Comparison of ENCODE assay signal across 8 cellular contexts in genomic region chr3:87333393-87333892, GRCh38. TPM values are rescaled to one million over a fixed set of nuclear protein-coding genes. Genes with fewer than 3 reads are reported as not detected.
A peak's percentile ranks its signal among the peaks of the same experiment; 100 is the strongest.
DNase-seq lines count a peak whose midpoint lies in the region; ATAC-seq and TF ChIP-seq lines count a peak whose summit lies in the region.

No MANE protein-coding gene starts in this region.

- no peak overlapping the region for H3K4me2 ChIP-seq in IMR-90 (ENCODE audit: low read depth, low read length)

- H2AFZ ChIP-seq in IMR-90 (replicated peaks; ENCODE audit: low read length, poor library complexity): no peak overlapping the region

- no peak for TF ChIP-seq RAD21 in IMR-90 (IDR thresholded peaks at IDR 0.05; ENCODE audit: low read length)

- no peak overlapping the region for H3K23ac ChIP-seq in IMR-90 (ENCODE audit: low read depth, low read length)

- H3K4ac ChIP-seq in IMR-90 (ENCODE audit: low read depth, low read length): no peak overlapping the region

- H2AK9ac ChIP-seq in IMR-90 (replicated peaks; ENCODE audit: low read depth, low read length, poor library complexity): no peak overlapping the region

- H4K8ac ChIP-seq in IMR-90 (ENCODE audit: low read depth in 2 of 2, low read length in 2 of 2): no peak overlapping the region

- TF ChIP-seq POLR2A in IMR-90 (IDR thresholded peaks at IDR 0.05; ENCODE audit: low read depth, low read length) (no peak), breast epithelium (IDR thresholded peaks at IDR 0.05) (no peak)

- no peak overlapping the region for H2BK5ac ChIP-seq in IMR-90 (ENCODE audit: low read depth, low read length, poor library complexity, severe bottlenecking)

- no peak overlapping the region for H2BK120ac ChIP-seq in IMR-90 (ENCODE audit: low read depth, low read length)

- no peak overlapping the region for H3K9ac ChIP-seq in IMR-90 (ENCODE audit: low read depth, low read length)

- no peak for DNase-seq in activated T-cell treated with anti-CD3 and anti-CD28 coated beads, Interleukin-2, amount 50 U/mL, for 4 hours
- no peak for DNase-seq in activated T-cell treated with anti-CD3 and anti-CD28 coated beads for 4 hours
- DNase-seq in IMR-90: peak; percentile 80
- DNase-seq in breast epithelium (ENCODE audit: low spot score in 2 of 2): no peak
- DNase-seq in stimulated activated effector memory CD8-positive, alpha-beta T cell treated with anti-CD3 and anti-CD28 coated beads, Interleukin-12 subunit alpha, Interleukin-12 subunit beta, amount 100 ng/mL, for 72 hours (ENCODE audit: low spot score in 2 of 2): no peak
- no peak for DNase-seq in NCI-H2227 (lab: John Stamatoyannopoulos, UW; ENCODE audit: unreplicated experiment)
- no peak for DNase-seq in omental fat pad (ENCODE audit: low spot score)
- DNase-seq in GM19238 (ENCODE audit: insufficient read length, low spot score): no peak

- H3K14ac ChIP-seq in IMR-90 (replicated peaks; ENCODE audit: low read depth, low read length): no peak overlapping the region

- no peaks in the 10 kb centered on the region for H3K4me1 ChIP-seq in IMR-90 (ENCODE audit: control insufficient read depth, insufficient read depth, low read length)
- H3K4me1 ChIP-seq in breast epithelium: no peaks in the 10 kb centered on the region

- CTCF ChIA-PET in IMR-90 (lab: Yijun Ruan, JAX): interaction anchor here (1.2 kb wide), 1 partner anchor 14 kb away, joined by 4 read pairs; no protein-coding TSS in a partner anchor

- peak overlapping the region; percentile 81 for H3K27ac Mint-ChIP-seq in stimulated activated effector memory CD8-positive, alpha-beta T cell treated with anti-CD3 and anti-CD28 coated beads, Interleukin-12 subunit alpha, Interleukin-12 subunit beta, amount 100 ng/mL, for 72 hours

- H3K9me1 ChIP-seq in IMR-90 (ENCODE audit: insufficient read depth, low read length): no peaks in the 10 kb centered on the region

- intact Hi-C loops in IMR-90 (cut with micrococcal nuclease) (no loop called here), breast epithelium (cut with DNase I; ENCODE audit: low total_unique reads) (no loop called here)

- no peaks in the 10 kb centered on the region for H3K9me3 Mint-ChIP-seq in activated T-cell treated with anti-CD3 and anti-CD28 coated beads, Interleukin-2, amount 50 U/mL, for 4 hours
- H3K9me3 Mint-ChIP-seq in stimulated activated effector memory CD8-positive, alpha-beta T cell treated with anti-CD3 and anti-CD28 coated beads, Interleukin-12 subunit alpha, Interleukin-12 subunit beta, amount 100 ng/mL, for 72 hours: no peaks in the 10 kb centered on the region

- no peak overlapping the region for H2AK5ac ChIP-seq in IMR-90 (ENCODE audit: low read depth, low read length)

- H3K27me3 ChIP-seq in IMR-90 (ENCODE audit: control insufficient read depth, insufficient read depth, low read length) (no peaks in the 10 kb centered on the region), breast epithelium (no peaks in the 10 kb centered on the region)

- no peak overlapping the region for H4K5ac ChIP-seq in IMR-90 (ENCODE audit: low read depth, low read length)

- in situ Hi-C loops in IMR-90 (cut with MboI; ENCODE audit: low sequenced_read_pairs): no loop called here

- dilution Hi-C loops in IMR-90 (cut with HindIII; ENCODE audit: low sequenced_read_pairs, unreplicated experiment): no loop called here

- H3K4me1 Mint-ChIP-seq in activated T-cell treated with anti-CD3 and anti-CD28 coated beads, Interleukin-2, amount 50 U/mL, for 4 hours (ENCODE audit: low read depth): peaks cover 17% of the 10 kb centered on the region
- peaks cover 17% of the 10 kb centered on the region for H3K4me1 Mint-ChIP-seq in stimulated activated effector memory CD8-positive, alpha-beta T cell treated with anti-CD3 and anti-CD28 coated beads, Interleukin-12 subunit alpha, Interleukin-12 subunit beta, amount 100 ng/mL, for 72 hours

- H3K4me3 ChIP-seq in IMR-90 (ENCODE audit: insufficient read depth, low read depth, low read length) (no peak overlapping the region), breast epithelium (no peak overlapping the region)

- no peak overlapping the region for H2BK20ac ChIP-seq in IMR-90 (ENCODE audit: low read depth, low read length)

- TF ChIP-seq CTCF in IMR-90 (conservative IDR thresholded peaks at IDR 0.05; ENCODE audit: low read depth, low read length) (no peak), breast epithelium (IDR thresholded peaks at IDR 0.05) (no peak), omental fat pad (IDR thresholded peaks at IDR 0.05) (no peak)

- H3K79me1 ChIP-seq in IMR-90 (ENCODE audit: low read depth in 1 of 2, low read length in 2 of 2): no peaks in the 10 kb centered on the region

- no peaks in the 10 kb centered on the region for H3K36me3 ChIP-seq in IMR-90 (ENCODE audit: control insufficient read depth, insufficient read depth, low read length)
- no peaks in the 10 kb centered on the region for H3K36me3 ChIP-seq in breast epithelium

- BruUV-seq in IMR-90 (replicated peaks; lab: Mats Ljungman, UMichigan): no TSS peak

- H3K4me3 Mint-ChIP-seq in activated T-cell treated with anti-CD3 and anti-CD28 coated beads, Interleukin-2, amount 50 U/mL, for 4 hours: no peak overlapping the region
- H3K4me3 Mint-ChIP-seq in stimulated activated effector memory CD8-positive, alpha-beta T cell treated with anti-CD3 and anti-CD28 coated beads, Interleukin-12 subunit alpha, Interleukin-12 subunit beta, amount 100 ng/mL, for 72 hours: peak overlapping the region; percentile 56

- H3K27ac ChIP-seq in IMR-90 (ENCODE audit: insufficient read depth, low read length) (no peak overlapping the region), breast epithelium (peak overlapping the region; percentile 4 to 30)

- no peak overlapping the region for H2BK15ac ChIP-seq in IMR-90 (ENCODE audit: low read depth, low read length)

- peak; percentile 91 to 97 for ATAC-seq in activated T-cell treated with anti-CD3 and anti-CD28 coated beads, Interleukin-2, amount 50 U/mL, for 4 hours
- ATAC-seq in IMR-90 (ENCODE audit: low read depth) (peak; percentile 86), omental fat pad (ENCODE audit: low FRiP score) (no peak)
- ATAC-seq in stimulated activated effector memory CD8-positive, alpha-beta T cell treated with anti-CD3 and anti-CD28 coated beads, Interleukin-12 subunit alpha, Interleukin-12 subunit beta, amount 100 ng/mL, for 72 hours: peak; percentile 99

- H3K27me3 Mint-ChIP-seq in activated T-cell treated with anti-CD3 and anti-CD28 coated beads, Interleukin-2, amount 50 U/mL, for 4 hours (ENCODE audit: low read depth): no peaks in the 10 kb centered on the region

- H3K9me3 ChIP-seq in IMR-90 (ENCODE audit: control insufficient read depth, insufficient read depth, low read length): no peaks in the 10 kb centered on the region
- H3K9me3 ChIP-seq in breast epithelium: no peaks in the 10 kb centered on the region

- H4K91ac ChIP-seq in IMR-90 (ENCODE audit: insufficient read depth, low read depth, low read length): no peak overlapping the region

- POLR2A ChIA-PET in IMR-90 (lab: Charles Lee; ENCODE audit: unreplicated experiment): no interaction called here

- no peaks in the 10 kb centered on the region for H3K36me3 Mint-ChIP-seq in activated T-cell treated with anti-CD3 and anti-CD28 coated beads, Interleukin-2, amount 50 U/mL, for 4 hours (ENCODE audit: insufficient read depth)
- H3K36me3 Mint-ChIP-seq in stimulated activated effector memory CD8-positive, alpha-beta T cell treated with anti-CD3 and anti-CD28 coated beads, Interleukin-12 subunit alpha, Interleukin-12 subunit beta, amount 100 ng/mL, for 72 hours: no peaks in the 10 kb centered on the region

- H4K20me1 ChIP-seq in IMR-90 (ENCODE audit: insufficient read depth, low read length): no peaks in the 10 kb centered on the region

- H3K56ac ChIP-seq in IMR-90 (ENCODE audit: extremely low read depth, insufficient read depth, low read length): no peak overlapping the region

- H3K18ac ChIP-seq in IMR-90 (ENCODE audit: low read depth, low read length): no peak overlapping the region

- WGBS in IMR-90 (ENCODE audit: extremely low coverage in 2 of 2, insufficient read length in 1 of 2), 2 experiments: 100% methylated on average over 1 of the region's 5 CpGs; no CpG with 5 or more reads in 1 of the 2 experiments

TF ChIP-seq in IMR-90, 13 proteins besides CTCF, POLR2A, EP300 and RAD21:
- TF ChIP-seq CEBPB (IDR thresholded peaks at IDR 0.05; ENCODE audit: low read depth, low read length) (0 out of 2 replicates have a peak, but pooled peaks have one; percentile 1), FOS (IDR thresholded peaks at IDR 0.05; ENCODE audit: low read depth, low read length) (peak; percentile 42; the same call in 1 of the 2 replicates), MAFK (IDR thresholded peaks at IDR 0.05; ENCODE audit: low read depth, low read length) (no peak)
TF ChIP-seq in IMR-90: peak in this region for 2.

RNA-seq across cellular contexts. Expression of gene POU1F1, which starts 57.1 kb away (rescaled TPM):
- not detected for total RNA-seq in activated T-cell treated with anti-CD3 and anti-CD28 coated beads, Interleukin-2, amount 50 U/mL, for 4 hours
- not detected in 2 replicates for total RNA-seq in IMR-90 (2012; rRNA removed)
- not detected in 2 replicates for polyA plus RNA-seq in IMR-90 (2012; rRNA removed)
- not detected in 2 replicates for polyA plus RNA-seq in IMR-90 (2012; cell fraction: cytosol; rRNA removed)
- polyA plus RNA-seq in IMR-90 (2012; cell fraction: nucleus; rRNA removed; ENCODE audit: low replicate concordance): not detected in 2 replicates
- total RNA-seq in breast epithelium: not detected
- total RNA-seq in omental fat pad: not detected
